ENCODE assay signal across 7 cellular contexts in the genomic region with DNA sequence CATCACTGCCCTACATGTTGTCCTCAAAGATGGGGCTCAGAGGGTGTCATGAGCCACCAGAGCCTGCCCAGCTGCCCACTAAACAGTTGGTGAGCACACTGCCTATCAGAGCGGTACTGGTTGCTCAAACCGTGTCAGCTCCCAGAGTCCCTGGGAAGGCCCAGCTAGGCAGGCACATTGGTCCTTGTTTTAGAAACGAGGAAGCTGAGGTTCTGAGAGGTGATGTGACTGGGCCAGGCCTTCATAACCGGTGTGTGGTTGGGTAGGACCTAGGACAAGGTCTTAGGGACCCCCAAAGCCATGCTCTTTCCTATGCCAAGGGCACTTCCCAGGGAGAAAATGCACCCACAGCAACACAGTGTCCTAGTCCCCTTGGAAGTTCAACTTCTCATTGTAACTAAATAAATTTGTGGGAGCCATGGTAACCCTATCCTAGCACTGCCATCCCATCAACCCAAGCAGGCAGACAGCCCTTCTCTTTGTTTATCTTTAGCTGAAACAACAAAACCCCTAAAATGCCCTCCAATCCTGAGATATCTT.
"Had no signal": no experiment of that assay in that cellular context is flagged by ENCODE, and none has a peak within 500 bp of the region (broad histone marks: within the 10 kb centered on the region; RNA-seq: fewer than 3 reads in every experiment).

No MANE protein-coding gene starts in this region.

- H2AFZ ChIP-seq: GM23248 had no signal

- DNase-seq: GM23248, GOT3, H7, HFFc6, IMR-90 had no signal

- H3K27ac Mint-ChIP-seq: HFFc6 had no signal

- H3K4me3 Mint-ChIP-seq: HFFc6 had no signal

- H3K36me3 ChIP-seq: HAP-1 had no signal

- H3K9ac ChIP-seq: GM23248 had no signal

- H3K27ac ChIP-seq: GM23248, HL-60 had no signal

- H3K4me3 ChIP-seq: GM23248, HAP-1 had no signal

- H3K4me1 ChIP-seq: HAP-1 had no signal

- H3K9me3 ChIP-seq: HAP-1 had no signal
